Comparison of ENCODE assay signal across 8 cellular contexts in genomic region chr7:99143522-99143852, GRCh38. TPM values are rescaled to one million over a fixed set of nuclear protein-coding genes. Genes with fewer than 3 reads are reported as not detected.
DNase-seq lines count a peak whose midpoint lies in the region; ATAC-seq and TF ChIP-seq lines count a peak whose summit lies in the region.

No MANE protein-coding gene starts in this region.

- peaks cover 6% of the 10 kb centered on the region for H3K9me3 Mint-ChIP-seq in activated naive CD8-positive, alpha-beta T cell treated with anti-CD3 and anti-CD28 coated beads for 36 hours

- H3K4me1 ChIP-seq in liver (ENCODE audit: control insufficient read depth in 4 of 4, insufficient read depth in 4 of 4, low read length in 3 of 4), result peaks cover 0 to 36% (median 23%) of the 10 kb centered on the region in 4 donors
- H3K4me1 ChIP-seq in uterus, result peaks cover 0 to 5% of the 10 kb centered on the region in 2 donors

- intact Hi-C loops in uterus (cut with DNase I; ENCODE audit: low total_unique reads), result no loop called here

- peak overlapping the region in 2 of 3 donors; percentile 75 to 93 for H3K4me3 ChIP-seq in liver (ENCODE audit: low read depth in 1 of 3, low read length in 3 of 3)
- H3K4me3 ChIP-seq in uterus, result peak overlapping the region; percentile 60 to 99

- peak overlapping the region; percentile 89 for H3K4me3 Mint-ChIP-seq in activated naive CD8-positive, alpha-beta T cell treated with anti-CD3 and anti-CD28 coated beads for 36 hours

- H3K36me3 ChIP-seq in liver (ENCODE audit: control insufficient read depth in 4 of 4, insufficient read depth in 3 of 4, low read depth in 1 of 4, low read length in 3 of 4) (no peaks in the 10 kb centered on the region), uterus (no peaks in the 10 kb centered on the region)

- no peaks in the 10 kb centered on the region for H3K27me3 ChIP-seq in liver (ENCODE audit: control insufficient read depth in 4 of 4, insufficient read depth in 4 of 4, low read length in 3 of 4)
- H3K27me3 ChIP-seq in uterus, result no peaks in the 10 kb centered on the region

- no peak for DNase-seq in activated CD4-positive, CD25-positive, alpha-beta regulatory T cell treated with anti-CD3 and anti-CD28 coated beads, Interleukin-2, amount 50 U/mL, for 72 hours
- DNase-seq in activated naive CD8-positive, alpha-beta T cell treated with anti-CD3 and anti-CD28 coated beads for 36 hours, result no peak
- DNase-seq in uterus (no peak), NCI-H1436 (lab: John Stamatoyannopoulos, UW) (no peak), NK-92 (lab: John Stamatoyannopoulos, UW; ENCODE audit: unreplicated experiment) (no peak)

- peaks cover 40% of the 10 kb centered on the region for H3K4me1 Mint-ChIP-seq in activated naive CD8-positive, alpha-beta T cell treated with anti-CD3 and anti-CD28 coated beads for 36 hours

- TF ChIP-seq POLR2A in uterus (IDR thresholded peaks at IDR 0.05), result no peak

- TF ChIP-seq RAD21 in liver (IDR thresholded peaks at IDR 0.05), result no peak

- 4% methylated on average over 46 of the region's 46 CpGs for WGBS in liver

- peaks cover 13% of the 10 kb centered on the region for H3K36me3 Mint-ChIP-seq in activated naive CD8-positive, alpha-beta T cell treated with anti-CD3 and anti-CD28 coated beads for 36 hours

- H3K27ac Mint-ChIP-seq in activated naive CD8-positive, alpha-beta T cell treated with anti-CD3 and anti-CD28 coated beads for 36 hours, result peak overlapping the region; percentile 77

- H3K9me3 ChIP-seq in liver (ENCODE audit: control insufficient read depth in 4 of 4, low read length in 3 of 4) (no peaks in the 10 kb centered on the region), uterus (no peaks in the 10 kb centered on the region)

- no peaks in the 10 kb centered on the region for H3K27me3 Mint-ChIP-seq in activated naive CD8-positive, alpha-beta T cell treated with anti-CD3 and anti-CD28 coated beads for 36 hours

- H3K9ac ChIP-seq in liver (ENCODE audit: low read depth in 1 of 2, low read length in 2 of 2), result peak overlapping the region in 1 of 2 donors; percentile 16

- H3K27ac ChIP-seq in liver (ENCODE audit: low read depth in 1 of 2, low read length in 2 of 2) (peak overlapping the region; percentile 94 to 96), uterus (peak overlapping the region; percentile 99 to 100)

- TF ChIP-seq CTCF in liver (IDR thresholded peaks at IDR 0.05; ENCODE audit: low read depth, low read length, missing input control) (no peak), uterus (IDR thresholded peaks at IDR 0.05) (no peak)

- ATAC-seq in activated CD4-positive, CD25-positive, alpha-beta regulatory T cell treated with anti-CD3 and anti-CD28 coated beads, Interleukin-2, amount 50 U/mL, for 24 hours, result peak; percentile 39 to 42
- ATAC-seq in HG02973 (IDR thresholded peaks at IDR 0.05; ENCODE audit: unreplicated experiment), result peak; percentile 26

TF ChIP-seq in liver, 16 proteins besides CTCF, POLR2A, EP300 and RAD21:
- TF ChIP-seq GABPA (IDR thresholded peaks at IDR 0.05 in 1 of 2, conservative IDR thresholded peaks at IDR 0.05 in 1 of 2), result no peak
- no peak for TF ChIP-seq HNF4A (conservative IDR thresholded peaks at IDR 0.05)
- TF ChIP-seq REST (IDR thresholded peaks at IDR 0.05), result no peak
- no peak for TF ChIP-seq HNF4G (IDR thresholded peaks at IDR 0.05)
- TF ChIP-seq JUND (IDR thresholded peaks at IDR 0.05), result no peak
- no peak for TF ChIP-seq NR2F2 (IDR thresholded peaks at IDR 0.05)
- TF ChIP-seq ATF3 (IDR thresholded peaks at IDR 0.05), result no peak
- TF ChIP-seq, protein P1, sequence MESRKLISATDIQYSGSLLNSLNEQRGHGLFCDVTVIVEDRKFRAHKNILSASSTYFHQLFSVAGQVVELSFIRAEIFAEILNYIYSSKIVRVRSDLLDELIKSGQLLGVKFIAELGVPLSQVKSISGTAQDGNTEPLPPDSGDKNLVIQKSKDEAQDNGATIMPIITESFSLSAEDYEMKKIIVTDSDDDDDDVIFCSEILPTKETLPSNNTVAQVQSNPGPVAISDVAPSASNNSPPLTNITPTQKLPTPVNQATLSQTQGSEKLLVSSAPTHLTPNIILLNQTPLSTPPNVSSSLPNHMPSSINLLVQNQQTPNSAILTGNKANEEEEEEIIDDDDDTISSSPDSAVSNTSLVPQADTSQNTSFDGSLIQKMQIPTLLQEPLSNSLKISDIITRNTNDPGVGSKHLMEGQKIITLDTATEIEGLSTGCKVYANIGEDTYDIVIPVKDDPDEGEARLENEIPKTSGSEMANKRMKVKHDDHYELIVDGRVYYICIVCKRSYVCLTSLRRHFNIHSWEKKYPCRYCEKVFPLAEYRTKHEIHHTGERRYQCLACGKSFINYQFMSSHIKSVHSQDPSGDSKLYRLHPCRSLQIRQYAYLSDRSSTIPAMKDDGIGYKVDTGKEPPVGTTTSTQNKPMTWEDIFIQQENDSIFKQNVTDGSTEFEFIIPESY (IDR thresholded peaks at IDR 0.05), result no peak
- TF ChIP-seq SP1 (IDR thresholded peaks at IDR 0.05), result no peak
- no peak for TF ChIP-seq EGR1 (IDR thresholded peaks at IDR 0.05; ENCODE audit: low read depth in 2 of 2)
- TF ChIP-seq TAF1 (conservative IDR thresholded peaks at IDR 0.05), result no peak
- no peak for TF ChIP-seq YY1 (IDR thresholded peaks at IDR 0.05)
- TF ChIP-seq RXRA (IDR thresholded peaks at IDR 0.05), result no peak
- no peak for TF ChIP-seq FOXA1 (IDR thresholded peaks at IDR 0.05)
- no peak for TF ChIP-seq FOXA2 (IDR thresholded peaks at IDR 0.05)
- no peak for TF ChIP-seq MAX (IDR thresholded peaks at IDR 0.05)

RNA-seq across cellular contexts. Expression of gene SMURF1, which starts 0.4 kb away (rescaled TPM):
- total RNA-seq in activated naive CD8-positive, alpha-beta T cell treated with anti-CD3 and anti-CD28 coated beads for 36 hours, result 10 to 100 TPM; 12.3 TPM
- total RNA-seq in liver (10 to 100 TPM in 1 of 2 donors, 1 to 10 TPM in 1; 6.2 to 16.8 TPM), uterus (10 to 100 TPM; 14.4 to 39.5 (median 26.2) TPM)
- polyA plus RNA-seq in liver, result 1 to 10 TPM; 2.9 to 5.6 TPM
